ENCODE assay signal across 11 cellular contexts in genomic region chr10:23694921-23695824, GRCh38.
DNase-seq lines count a peak whose midpoint lies in the region; ATAC-seq, FAIRE-seq and TF ChIP-seq lines count a peak whose summit lies in the region.
"Had no signal": no experiment of that assay in that cellular context is flagged by ENCODE, and none has a peak within 500 bp of the region (broad histone marks: within the 10 kb centered on the region; RNA-seq: fewer than 3 reads in every experiment).

No MANE protein-coding gene starts in this region.

- ATAC-seq in psoas muscle, result no peak
- ATAC-seq in GM19023 (IDR thresholded peaks at IDR 0.05; ENCODE audit: unreplicated experiment), result no peak
- ATAC-seq: body of pancreas had no signal

- no peaks in the 10 kb centered on the region for H3K4me1 Mint-ChIP-seq in glutamatergic neuron (ENCODE audit: low read depth, unreplicated experiment)
- H3K4me1 Mint-ChIP-seq: activated CD4-positive, alpha-beta memory T cell treated with anti-CD3 and anti-CD28 coated beads, Interleukin-2, amount 10 ng/mL, durations not matched to agents 7 days and 5 days had no signal

- no peaks in the 10 kb centered on the region for H3K9me3 ChIP-seq in NT2/D1 (ENCODE audit: insufficient read depth, low read length)
- H3K9me3 ChIP-seq in psoas muscle, result no peaks in the 10 kb centered on the region
- H3K9me3 ChIP-seq in testis, result no peaks in the 10 kb centered on the region
- H3K9me3 ChIP-seq: body of pancreas had no signal

- no peaks in the 10 kb centered on the region for H3K36me3 ChIP-seq in NT2/D1 (ENCODE audit: insufficient read depth, insufficient read length, low read length)
- no peaks in the 10 kb centered on the region for H3K36me3 ChIP-seq in psoas muscle (ENCODE audit: insufficient read depth in 1 of 2, low read depth in 1 of 2)
- no peaks in the 10 kb centered on the region for H3K36me3 ChIP-seq in testis (ENCODE audit: low read depth, missing control alignments)

- DNase-seq in GDM1 (lab: John Stamatoyannopoulos, UW) (peak; percentile 57), NT2/D1 (ENCODE audit: low read depth, low spot score) (peak; percentile 23), glutamatergic neuron (peak; percentile 60), psoas muscle (no peak), frontal cortex (ENCODE audit: low spot score in 2 of 2) (no peak), testis (no peak), NOMO-1 treated with DMSO at 0.1 percent for 48 hours (lab: John Stamatoyannopoulos, UW; ENCODE audit: unreplicated experiment) (no peak)
- DNase-seq: activated CD4-positive, alpha-beta memory T cell treated with anti-CD3 and anti-CD28 coated beads, Interleukin-2, amount 10 ng/mL, durations not matched to agents 7 days and 5 days; body of pancreas; NCI-H2029 had no signal

- TF ChIP-seq POLR2A in testis (IDR thresholded peaks at IDR 0.05), result no peak

- H3K9me3 Mint-ChIP-seq in glutamatergic neuron (ENCODE audit: unreplicated experiment), result no peaks in the 10 kb centered on the region
- H3K9me3 Mint-ChIP-seq: activated CD4-positive, alpha-beta memory T cell treated with anti-CD3 and anti-CD28 coated beads, Interleukin-2, amount 10 ng/mL, durations not matched to agents 7 days and 5 days had no signal

- H3K9ac ChIP-seq in NT2/D1 (ENCODE audit: insufficient read length, low read depth), result peak overlapping the region; percentile 73

- H3K36me3 Mint-ChIP-seq in glutamatergic neuron (ENCODE audit: unreplicated experiment), result no peaks in the 10 kb centered on the region

- H3K4me1 ChIP-seq in NT2/D1 (ENCODE audit: insufficient read depth, insufficient read length) (no peaks in the 10 kb centered on the region), psoas muscle (peaks cover 6% of the 10 kb centered on the region), testis (peaks cover 3% of the 10 kb centered on the region)

- peak overlapping the region; percentile 72 for H3K4me3 ChIP-seq in NT2/D1 (ENCODE audit: insufficient read length, low read depth)
- H3K4me3 ChIP-seq in psoas muscle, result peak overlapping the region; percentile 59
- H3K4me3 ChIP-seq in testis, result peak overlapping the region in 1 of 2 donors; percentile 52
- H3K4me3 ChIP-seq: body of pancreas had no signal

- no peak for TF ChIP-seq CTCF in glutamatergic neuron (IDR thresholded peaks at IDR 0.05; ENCODE audit: partially characterized antibody, unreplicated experiment)
- TF ChIP-seq CTCF in psoas muscle (IDR thresholded peaks at IDR 0.05), result no peak
- TF ChIP-seq CTCF in testis (IDR thresholded peaks at IDR 0.05), result no peak

- FAIRE-seq in frontal cortex (lab: Jason Lieb, UNC), result no peak

- H3K27me3 ChIP-seq in NT2/D1 (ENCODE audit: insufficient read depth, insufficient read length), result peaks cover 73% of the 10 kb centered on the region
- peaks cover 3 to 38% (median 14%) of the 10 kb centered on the region in 3 donors for H3K27me3 ChIP-seq in psoas muscle (ENCODE audit: insufficient read depth in 3 of 3, low read length in 2 of 3)
- no peaks in the 10 kb centered on the region for H3K27me3 ChIP-seq in testis

- H3K27ac ChIP-seq in psoas muscle, result no peak overlapping the region
- H3K27ac ChIP-seq in testis, result no peak overlapping the region
- H3K27ac ChIP-seq: body of pancreas had no signal

- WGBS in psoas muscle, 3 donors, result 1 to 2% (median 1%) methylated on average over 46 to 63 of the region's 63 CpGs
- WGBS in testis, 2 donors, result 0 to 1% methylated on average over 42 to 63 of the region's 63 CpGs

- peaks cover 19% of the 10 kb centered on the region for H3K27me3 Mint-ChIP-seq in glutamatergic neuron (ENCODE audit: unreplicated experiment)

- intact Hi-C loops in psoas muscle (cut with DNase I), result no loop called here
- intact Hi-C loops in testis (cut with DNase I; ENCODE audit: low total_unique reads), result no loop called here

- no peak overlapping the region for H3K27ac Mint-ChIP-seq in glutamatergic neuron (ENCODE audit: unreplicated experiment)
- H3K27ac Mint-ChIP-seq: activated CD4-positive, alpha-beta memory T cell treated with anti-CD3 and anti-CD28 coated beads, Interleukin-2, amount 10 ng/mL, durations not matched to agents 7 days and 5 days had no signal

- H3K4me3 Mint-ChIP-seq in glutamatergic neuron (ENCODE audit: unreplicated experiment), result peak overlapping the region; percentile 84
- H3K4me3 Mint-ChIP-seq: activated CD4-positive, alpha-beta memory T cell treated with anti-CD3 and anti-CD28 coated beads, Interleukin-2, amount 10 ng/mL, durations not matched to agents 7 days and 5 days had no signal

Comparison
In these comparisons a context has a peak if more than half of its experiments do, and no peak if none do; other contexts are left out.
1. DNase-seq: peak in GDM1 (single experiment), NT2/D1 (single experiment) and glutamatergic neuron (single experiment); none in psoas muscle (0 of 2), frontal cortex (0 of 2), testis (single experiment) and NOMO-1 treated with DMSO at 0.1 percent for 48 hours (single experiment).